ENCODE assay signal across 8 cellular contexts in the genomic region with DNA sequence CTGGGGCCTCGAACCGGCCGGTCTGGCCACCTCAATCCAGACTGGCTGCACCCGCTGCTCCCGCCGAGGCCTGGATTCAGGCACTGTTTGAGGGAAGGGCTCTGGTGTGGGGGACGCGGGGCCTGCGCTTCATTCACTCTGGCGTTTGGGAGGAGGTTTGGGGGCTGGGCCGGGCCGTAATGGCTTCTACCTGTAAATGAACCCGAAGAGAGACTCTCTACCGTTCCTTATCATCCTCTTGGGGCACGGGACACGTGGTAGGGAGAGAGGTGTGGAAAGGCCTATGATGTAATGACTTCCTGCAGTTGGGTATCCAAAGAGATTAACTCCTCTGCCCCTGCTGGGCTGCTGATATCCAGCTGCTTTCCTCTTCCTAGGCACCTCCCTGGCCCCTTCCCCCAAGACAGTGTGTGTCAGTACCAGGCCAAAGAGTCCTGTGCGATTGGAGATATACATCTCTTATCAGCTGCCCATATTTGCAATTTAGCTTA. TPM values are rescaled to one million over a fixed set of nuclear protein-coding genes. Genes with fewer than 3 reads are reported as not detected.
DNase-seq lines count a peak whose midpoint lies in the region; ATAC-seq and TF ChIP-seq lines count a peak whose summit lies in the region.

No MANE protein-coding gene starts in this region.

- H3K79me2 ChIP-seq in KMS-11 (ENCODE audit: insufficient read depth, low read depth) = peaks cover 62% of the 10 kb centered on the region

- TF ChIP-seq CTCF in KMS-11 (conservative IDR thresholded peaks at IDR 0.05; ENCODE audit: low read depth, low read length) = no peak
- peak in 3 of 5 experiments; percentile 4 to 38 (median 34) for TF ChIP-seq CTCF in tibial nerve (IDR thresholded peaks at IDR 0.05)

- H3K4me3 ChIP-seq in KMS-11 (IDR thresholded peaks at IDR 0.05; ENCODE audit: insufficient read depth, low read depth, low read length) (no peak overlapping the region), mesenchymal stem cell (ENCODE audit: insufficient read depth in 1 of 2, low read depth in 1 of 2, low read length in 2 of 2) (peak overlapping the region; percentile 73 to 98), tibial nerve (peak overlapping the region; percentile 70 to 97 (median 83))

- TF ChIP-seq EP300 in tibial nerve (IDR thresholded peaks at IDR 0.05) = peak; percentile 38 to 94

- H2BK5ac ChIP-seq in mesenchymal stem cell (ENCODE audit: low read depth, low read length, poor library complexity, severe bottlenecking) = peak overlapping the region; percentile 87

- ATAC-seq in T-cell (replicated peaks in 1 of 4) = no peak
- no peak for ATAC-seq in GM19397 (IDR thresholded peaks at IDR 0.05; ENCODE audit: unreplicated experiment)

- H4K91ac ChIP-seq in mesenchymal stem cell (ENCODE audit: low read length) = peak overlapping the region; percentile 66

- peak overlapping the region; percentile 15 for H2BK15ac ChIP-seq in mesenchymal stem cell (ENCODE audit: low read depth, poor library complexity, severe bottlenecking)

- no peak overlapping the region for H2AFZ ChIP-seq in KMS-11 (ENCODE audit: low read depth)
- no peak overlapping the region for H2AFZ ChIP-seq in mesenchymal stem cell (ENCODE audit: low read depth, low read length)

- H3K27ac ChIP-seq in KMS-11 (peak overlapping the region; percentile 91), epithelial cell of prostate (peak overlapping the region; percentile 92), mesenchymal stem cell (ENCODE audit: low read length, poor library complexity, severe bottlenecking) (peak overlapping the region; percentile 73), tibial nerve (peak overlapping the region; percentile 95 to 100 (median 98))

- peak overlapping the region; percentile 13 to 69 for H3K4ac ChIP-seq in mesenchymal stem cell (ENCODE audit: low read depth in 1 of 2, low read length in 2 of 2)

- peak overlapping the region; percentile 86 for H3K4me2 ChIP-seq in KMS-11
- peak overlapping the region; percentile 97 for H3K4me2 ChIP-seq in mesenchymal stem cell (ENCODE audit: low read length, poor library complexity, severe bottlenecking)

- peaks cover under 1% of the 10 kb centered on the region for H3K79me1 ChIP-seq in mesenchymal stem cell (replicated peaks; ENCODE audit: low read length, poor library complexity, severe bottlenecking)

- no peaks in the 10 kb centered on the region for H3K27me3 Mint-ChIP-seq in T-cell

- peak overlapping the region; percentile 27 for H4K8ac ChIP-seq in mesenchymal stem cell (ENCODE audit: low read length)

- H3K36me3 ChIP-seq in KMS-11 (ENCODE audit: insufficient read depth) (peaks cover 15% of the 10 kb centered on the region; the same call in 1 of the 2 replicates), mesenchymal stem cell (ENCODE audit: control insufficient read depth in 1 of 2, insufficient read depth in 2 of 2, low read depth in 1 of 2, low read length in 2 of 2) (peaks cover 2 to 6% of the 10 kb centered on the region in 2 experiments), tibial nerve (peaks cover 0 to 21% (median 3%) of the 10 kb centered on the region in 3 donors)

- H2AK5ac ChIP-seq in mesenchymal stem cell (ENCODE audit: low read length, severe bottlenecking) = peak overlapping the region; percentile 16

- TF ChIP-seq POLR2A in tibial nerve (IDR thresholded peaks at IDR 0.05) = peak; percentile 4 to 66

- no peaks in the 10 kb centered on the region for H3K9me3 Mint-ChIP-seq in T-cell

- peaks cover 28% of the 10 kb centered on the region for H4K20me1 ChIP-seq in KMS-11 (ENCODE audit: insufficient read depth)

- H3K9me3 ChIP-seq in mesenchymal stem cell (ENCODE audit: control insufficient read depth, low read length) (no peaks in the 10 kb centered on the region), tibial nerve (no peaks in the 10 kb centered on the region)

- peaks cover 54 to 58% (median 55%) of the 10 kb centered on the region in 3 donors for H3K4me1 Mint-ChIP-seq in T-cell

- H3K23ac ChIP-seq in mesenchymal stem cell (ENCODE audit: low read length in 2 of 2) = peak overlapping the region in 1 of 2 experiments; percentile 84

- 5% methylated on average over 6 of the region's 17 CpGs for WGBS in mesenchymal stem cell
- WGBS in tibial nerve, 2 donors = 5 to 15% methylated on average over 17 of the region's 17 CpGs

- peak overlapping the region; percentile 69 to 77 for H3K27ac Mint-ChIP-seq in T-cell

- POLR2A ChIA-PET in T-cell (lab: Charles Lee) = interaction anchor here in 1 of 2 donors (0.6 to 1.2 kb wide), 2 partner anchors 14 to 342 kb away, joined by 3 to 4 read pairs; no protein-coding TSS in a partner anchor

- H2BK120ac ChIP-seq in mesenchymal stem cell (ENCODE audit: low read depth, low read length) = peak overlapping the region; percentile 27

- no peak overlapping the region for H3K14ac ChIP-seq in mesenchymal stem cell (ENCODE audit: low read length in 2 of 2)

- H3K27me3 ChIP-seq in KMS-11 (ENCODE audit: insufficient read depth, low read depth) = no peaks in the 10 kb centered on the region
- H3K27me3 ChIP-seq in mesenchymal stem cell (ENCODE audit: control insufficient read depth in 1 of 2, insufficient read depth in 1 of 2, low read length in 2 of 2) = no peaks in the 10 kb centered on the region
- no peaks in the 10 kb centered on the region for H3K27me3 ChIP-seq in tibial nerve

- peaks cover 16% of the 10 kb centered on the region for H3K36me3 Mint-ChIP-seq in T-cell

- H2BK12ac ChIP-seq in mesenchymal stem cell (ENCODE audit: low read length in 2 of 2) = peak overlapping the region in 1 of 2 experiments; percentile 83

- peak overlapping the region; percentile 71 to 79 (median 77) for H3K4me3 Mint-ChIP-seq in T-cell

- CTCF ChIA-PET in T-cell (lab: Charles Lee) = interaction anchor here in 1 of 2 donors (0.7 kb wide), 1 partner anchor 512 kb away, joined by 4 read pairs; no protein-coding TSS in a partner anchor

- peak overlapping the region; percentile 80 to 83 for H3K18ac ChIP-seq in mesenchymal stem cell (ENCODE audit: low read depth in 1 of 2, low read length in 2 of 2)

- H3K9ac ChIP-seq in KMS-11 (peak overlapping the region; percentile 94), mesenchymal stem cell (ENCODE audit: low read length) (peak overlapping the region; percentile 97)

- peaks cover 29% of the 10 kb centered on the region for H3K4me1 ChIP-seq in KMS-11 (ENCODE audit: low read depth, poor library complexity, severe bottlenecking)
- peaks cover 7% of the 10 kb centered on the region for H3K4me1 ChIP-seq in mesenchymal stem cell (ENCODE audit: control insufficient read depth, insufficient read depth, low read depth, low read length)
- H3K4me1 ChIP-seq in tibial nerve = peaks cover 0 to 47% (median 42%) of the 10 kb centered on the region in 4 donors

- DNase-seq in D341Med (ENCODE audit: low spot score) (peak; percentile 80), T-cell (peak in 1 of 34 experiments; percentile 10), epithelial cell of prostate (ENCODE audit: low read depth, low spot score) (peak; percentile 58), mesenchymal stem cell (peak; percentile 79), tibial nerve (ENCODE audit: low spot score in 2 of 2) (peak; percentile 68 to 85), middle frontal gyrus (ENCODE audit: extremely low spot score, low spot score) (no peak)

RNA-seq across cellular contexts. Expression of a gene that starts 1.8 kb away (rescaled TPM):
- total RNA-seq in T-cell = 10 to 100 TPM; 21.5 to 26.2 (median 22.2) TPM
- polyA plus RNA-seq in mesenchymal stem cell (2013, experiment 1 of 2) = 19.2 TPM
- 18.8 TPM for polyA plus RNA-seq in mesenchymal stem cell (2013, experiment 2 of 2)
- 100 to 1,000 TPM; 146 to 200 (median 166) TPM for total RNA-seq in tibial nerve

Comparison
In these comparisons a context has a peak if more than half of its experiments do, and no peak if none do; other contexts are left out.
1. RNA of a gene that starts 1.8 kb away (total RNA-seq): 146 to 200 TPM in tibial nerve; 21.5 to 26.2 TPM in T-cell; every median in the first group is over 4 times any median in the second.
2. Peak in every context shown above with its lines, with median percentiles within 50 percentile points of each other: H3K27ac ChIP-seq.